Comparison of ENCODE assay signal across 16 cellular contexts in the genomic region with DNA sequence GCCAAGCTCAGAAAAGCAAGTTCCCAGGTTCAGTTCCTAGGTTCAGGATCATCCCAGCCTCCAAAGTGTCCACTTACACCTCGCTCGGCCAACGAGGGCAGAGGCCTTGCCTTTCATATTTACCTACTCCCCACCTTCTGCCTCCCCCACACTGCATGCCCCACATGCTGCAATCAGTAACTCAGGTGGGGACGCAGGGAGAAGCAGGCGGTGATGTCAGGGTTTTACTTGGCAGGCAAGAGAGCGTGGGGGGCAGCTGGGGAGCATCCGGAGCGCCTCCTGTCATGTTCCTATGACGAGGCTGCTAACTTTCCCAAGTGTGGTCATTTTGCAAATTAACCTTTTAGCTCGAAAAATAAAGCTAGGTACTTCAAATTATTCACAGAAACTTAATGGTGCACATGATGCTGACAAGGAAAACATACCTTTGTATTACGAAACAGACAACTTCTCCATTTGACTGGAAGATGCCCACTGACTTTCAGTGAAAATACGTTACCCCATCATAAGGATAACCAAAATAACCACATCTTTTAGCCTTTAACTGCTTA.
"Had no signal": no experiment of that assay in that cellular context is flagged by ENCODE, and none has a peak within 500 bp of the region (broad histone marks: within the 10 kb centered on the region; RNA-seq: fewer than 3 reads in every experiment).

No MANE protein-coding gene starts in this region.

- ATAC-seq: activated CD4-positive, alpha-beta T cell treated with anti-CD3 and anti-CD28 coated beads for 36 hours; naive thymus-derived CD4-positive, alpha-beta T cell; right lobe of liver; stimulated activated naive B cell treated with anti-CD40 and anti-IgM and Interleukin-4, amounts not matched to agents 10 μg/mL and 1 μg/mL and 100 μg/mL, for 72 hours; T-cell had no signal

- H3K27ac ChIP-seq: prostate gland, right lobe of liver, spleen, tibial nerve, VCaP had no signal

- H3K27me3 Mint-ChIP-seq: activated CD4-positive, alpha-beta memory T cell treated with anti-CD3 and anti-CD28 coated beads, Interleukin-2, amount 10 ng/mL, durations not matched to agents 7 days and 5 days; activated CD4-positive, alpha-beta T cell treated with anti-CD3 and anti-CD28 coated beads for 36 hours; activated naive CD8-positive, alpha-beta T cell treated with anti-CD3 and anti-CD28 coated beads, Interleukin-2, amount 10 ng/mL, durations not matched to agents 7 days and 5 days; naive thymus-derived CD4-positive, alpha-beta T cell; stimulated activated naive B cell treated with anti-CD40 and anti-IgM and Interleukin-4, amounts not matched to agents 10 μg/mL and 1 μg/mL and 100 μg/mL, for 72 hours; T-cell had no signal

- H3K27ac Mint-ChIP-seq: activated CD4-positive, alpha-beta memory T cell treated with anti-CD3 and anti-CD28 coated beads, Interleukin-2, amount 10 ng/mL, durations not matched to agents 7 days and 5 days; activated naive CD8-positive, alpha-beta T cell treated with anti-CD3 and anti-CD28 coated beads, Interleukin-2, amount 10 ng/mL, durations not matched to agents 7 days and 5 days had no signal

- H3K27me3 ChIP-seq: right lobe of liver, spleen, tibial nerve had no signal

- H3K4me1 ChIP-seq: prostate gland had no signal

- H3K4me3 Mint-ChIP-seq: activated CD4-positive, alpha-beta memory T cell treated with anti-CD3 and anti-CD28 coated beads, Interleukin-2, amount 10 ng/mL, durations not matched to agents 7 days and 5 days; activated CD4-positive, alpha-beta T cell treated with anti-CD3 and anti-CD28 coated beads for 36 hours; activated naive CD8-positive, alpha-beta T cell treated with anti-CD3 and anti-CD28 coated beads, Interleukin-2, amount 10 ng/mL, durations not matched to agents 7 days and 5 days; stimulated activated naive B cell treated with anti-CD40 and anti-IgM and Interleukin-4, amounts not matched to agents 10 μg/mL and 1 μg/mL and 100 μg/mL, for 72 hours; T-cell had no signal

- H3K36me3 ChIP-seq: prostate gland had no signal

- DNase-seq: activated CD4-positive, alpha-beta memory T cell treated with anti-CD3 and anti-CD28 coated beads, Interleukin-2, amount 10 ng/mL, durations not matched to agents 7 days and 5 days; activated CD4-positive, alpha-beta T cell treated with anti-CD3 and anti-CD28 coated beads for 36 hours; activated CD8-positive, alpha-beta memory T cell treated with anti-CD3 and anti-CD28 coated beads, Interleukin-2, amount 50 U/mL, for 4 hours; activated naive CD8-positive, alpha-beta T cell treated with anti-CD3 and anti-CD28 coated beads, Interleukin-2, amount 10 ng/mL, durations not matched to agents 7 days and 5 days; aorta; left cardiac atrium; naive thymus-derived CD4-positive, alpha-beta T cell; right lobe of liver; spleen; stimulated activated CD4-positive, alpha-beta T cell treated with anti-CD3 and anti-CD28 coated beads, Interleukin-1b, Interleukin-23, amount 100 ng/mL, for 48 hours; stimulated activated naive B cell treated with anti-CD40 and anti-IgM and Interleukin-4, amounts not matched to agents 10 μg/mL and 1 μg/mL and 100 μg/mL, for 72 hours; T-cell had no signal

- H3K9me3 ChIP-seq: prostate gland, right lobe of liver had no signal

- H3K4me3 ChIP-seq: lung, prostate gland, right lobe of liver, spleen, tibial nerve had no signal
